In genomic region chr2:17565726-17566125, GRCh38 we compare ENCODE assay signal across 2 cellular contexts. TPM values are rescaled to one million over a fixed set of nuclear protein-coding genes. Genes with fewer than 3 reads are reported as not detected.
"Had no signal": no experiment of that assay in that cellular context is flagged by ENCODE, and none has a peak within 500 bp of the region (broad histone marks: within the 10 kb centered on the region; RNA-seq: fewer than 3 reads in every experiment).

No MANE protein-coding gene starts in this region.

RNA-seq across cellular contexts. Expression of gene VSNL1, which starts 25.2 kb away (rescaled TPM):
- total RNA-seq: HFFc6 had no signal

RNA-seq across cellular contexts. Expression of gene RAD51AP2, which starts 47.5 kb away (rescaled TPM):
- total RNA-seq: GM23248, HFFc6 had no signal
- polyA plus RNA-seq: GM23248 had no signal
